In genomic region chr3:144119611-144120010, GRCh38 we compare ENCODE assay signal across 16 cellular contexts.
"Had no signal": no experiment of that assay in that cellular context is flagged by ENCODE, and none has a peak within 500 bp of the region (broad histone marks: within the 10 kb centered on the region; RNA-seq: fewer than 3 reads in every experiment).

No MANE protein-coding gene starts in this region.

- H3K27ac Mint-ChIP-seq: activated B cell treated with CpG ODN at 0.5 μM for 24 hours; activated naive CD8-positive, alpha-beta T cell treated with anti-CD3 and anti-CD28 coated beads, Interleukin-2, amount 10 ng/mL, durations not matched to agents 7 days and 5 days; dendritic cell treated with granulocyte-macrophage colony-stimulating factor and Interleukin-4, amounts not matched to agents 40 ng/mL and 50 ng/mL, for 4 days; effector memory CD8-positive, alpha-beta T cell; naive thymus-derived CD4-positive, alpha-beta T cell; stimulated activated naive CD8-positive, alpha-beta T cell treated with anti-CD3 and anti-CD28 coated beads, Interleukin-15, amount 100 ng/mL, for 72 hours; type B pancreatic cell had no signal

- H3K9me3 ChIP-seq: heart left ventricle had no signal

- H3K36me3 ChIP-seq: brain microvascular endothelial cell, heart left ventricle had no signal

- H3K4me1 ChIP-seq: heart left ventricle had no signal

- H3K4me3 Mint-ChIP-seq: activated B cell treated with CpG ODN at 0.5 μM for 24 hours; activated naive CD8-positive, alpha-beta T cell treated with anti-CD3 and anti-CD28 coated beads, Interleukin-2, amount 10 ng/mL, durations not matched to agents 7 days and 5 days; dendritic cell treated with granulocyte-macrophage colony-stimulating factor and Interleukin-4, amounts not matched to agents 40 ng/mL and 50 ng/mL, for 4 days; effector memory CD8-positive, alpha-beta T cell; naive thymus-derived CD4-positive, alpha-beta T cell; stimulated activated naive CD8-positive, alpha-beta T cell treated with anti-CD3 and anti-CD28 coated beads, Interleukin-15, amount 100 ng/mL, for 72 hours; type B pancreatic cell had no signal

- ATAC-seq: effector memory CD8-positive, alpha-beta T cell; heart left ventricle; left cardiac atrium; naive thymus-derived CD4-positive, alpha-beta T cell; sciatic nerve; stimulated activated naive CD8-positive, alpha-beta T cell treated with anti-CD3 and anti-CD28 coated beads, Interleukin-15, amount 100 ng/mL, for 72 hours had no signal

- H3K4me1 Mint-ChIP-seq: activated B cell treated with CpG ODN at 0.5 μM for 24 hours; activated naive CD8-positive, alpha-beta T cell treated with anti-CD3 and anti-CD28 coated beads, Interleukin-2, amount 10 ng/mL, durations not matched to agents 7 days and 5 days; naive thymus-derived CD4-positive, alpha-beta T cell; stimulated activated naive CD8-positive, alpha-beta T cell treated with anti-CD3 and anti-CD28 coated beads, Interleukin-15, amount 100 ng/mL, for 72 hours had no signal

- H3K9me3 Mint-ChIP-seq: activated B cell treated with CpG ODN at 0.5 μM for 24 hours; activated naive CD8-positive, alpha-beta T cell treated with anti-CD3 and anti-CD28 coated beads, Interleukin-2, amount 10 ng/mL, durations not matched to agents 7 days and 5 days; dendritic cell treated with granulocyte-macrophage colony-stimulating factor and Interleukin-4, amounts not matched to agents 40 ng/mL and 50 ng/mL, for 4 days; effector memory CD8-positive, alpha-beta T cell; naive thymus-derived CD4-positive, alpha-beta T cell; stimulated activated naive CD8-positive, alpha-beta T cell treated with anti-CD3 and anti-CD28 coated beads, Interleukin-15, amount 100 ng/mL, for 72 hours; type B pancreatic cell had no signal

- H3K36me3 Mint-ChIP-seq: activated naive CD8-positive, alpha-beta T cell treated with anti-CD3 and anti-CD28 coated beads, Interleukin-2, amount 10 ng/mL, durations not matched to agents 7 days and 5 days; naive thymus-derived CD4-positive, alpha-beta T cell; type B pancreatic cell had no signal

- H3K27me3 ChIP-seq: brain microvascular endothelial cell, heart left ventricle had no signal

- H3K27ac ChIP-seq: brain microvascular endothelial cell, heart left ventricle had no signal

- H3K4me3 ChIP-seq: heart left ventricle, lung had no signal

- H3K27me3 Mint-ChIP-seq: dendritic cell treated with granulocyte-macrophage colony-stimulating factor and Interleukin-4, amounts not matched to agents 40 ng/mL and 50 ng/mL, for 4 days; effector memory CD8-positive, alpha-beta T cell; type B pancreatic cell had no signal

- DNase-seq: activated B cell treated with CpG ODN at 0.5 μM for 24 hours; activated CD4-positive, alpha-beta T cell treated with anti-CD3 and anti-CD28 coated beads for 48 hours; activated CD8-positive, alpha-beta memory T cell treated with anti-CD3 and anti-CD28 coated beads for 24 hours; activated naive CD8-positive, alpha-beta T cell treated with anti-CD3 and anti-CD28 coated beads, Interleukin-2, amount 10 ng/mL, durations not matched to agents 7 days and 5 days; brain microvascular endothelial cell; cerebellar nuclear complex; effector memory CD8-positive, alpha-beta T cell; heart left ventricle; left cardiac atrium; naive thymus-derived CD4-positive, alpha-beta T cell; stimulated activated naive CD8-positive, alpha-beta T cell treated with anti-CD3 and anti-CD28 coated beads, Interleukin-15, amount 100 ng/mL, for 72 hours; SW 1271 had no signal
